Comparison of ENCODE assay signal across 25 cellular contexts in the genomic region with DNA sequence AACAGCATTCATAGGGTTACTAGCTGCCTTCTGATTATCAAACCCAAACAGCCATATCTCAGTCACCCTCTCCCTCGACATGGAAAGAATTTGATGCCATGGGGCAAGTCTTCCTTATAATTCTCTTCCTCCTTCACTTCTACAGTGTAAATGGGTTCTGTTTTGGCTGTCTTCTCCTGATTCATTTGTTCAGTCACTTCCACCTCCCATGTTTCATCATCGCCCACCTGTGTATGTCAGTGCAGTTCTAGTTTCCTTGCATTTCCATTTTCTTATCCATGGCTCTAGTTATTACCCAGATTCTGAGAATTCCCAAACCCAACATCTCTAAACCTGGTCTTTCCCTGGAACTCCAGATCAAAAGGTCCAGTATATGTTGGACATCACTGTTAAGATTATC.
"Had no signal": no experiment of that assay in that cellular context is flagged by ENCODE, and none has a peak within 500 bp of the region (broad histone marks: within the 10 kb centered on the region; RNA-seq: fewer than 3 reads in every experiment).

No MANE protein-coding gene starts in this region.

- H3K9me3 ChIP-seq: ovary, psoas muscle, right lobe of liver, sigmoid colon, stomach, thoracic aorta, thyroid gland, upper lobe of left lung, vagina had no signal

- H3K36me3 ChIP-seq: neural progenitor cell, ovary had no signal

- H3K27me3 ChIP-seq: neural progenitor cell, ovary, right lobe of liver, sigmoid colon, stomach, thyroid gland, tibial nerve, upper lobe of left lung, vagina had no signal

- H3K27ac ChIP-seq: neural progenitor cell, ovary, parathyroid adenoma, psoas muscle, right lobe of liver, sigmoid colon, stomach, thoracic aorta, upper lobe of left lung, vagina had no signal

- H3K4me3 ChIP-seq: neural progenitor cell, ovary, psoas muscle, right lobe of liver, sigmoid colon, stomach, thoracic aorta, thyroid gland, tibial nerve, upper lobe of left lung, vagina had no signal

- ATAC-seq: natural killer cell; psoas muscle; right cardiac atrium; right lobe of liver; stimulated activated effector memory CD8-positive, alpha-beta T cell treated with anti-CD3 and anti-CD28 coated beads, Interleukin-12 subunit alpha, Interleukin-12 subunit beta, amount 100 ng/mL, for 72 hours; stimulated activated naive B cell treated with anti-CD40 and anti-IgM and Interleukin-4, amounts not matched to agents 10 μg/mL and 1 μg/mL and 100 μg/mL, for 72 hours had no signal

- H3K4me1 ChIP-seq: neural progenitor cell, parathyroid adenoma, right lobe of liver, sigmoid colon, upper lobe of left lung, vagina had no signal

- DNase-seq: natural killer cell; occipital lobe; ovary; posterior cingulate gyrus; psoas muscle; right cardiac atrium; right lobe of liver; sigmoid colon; small intestine; stimulated activated CD4-positive, alpha-beta T cell treated with anti-CD3 and anti-CD28 coated beads, Interleukin-15, amount 100 ng/mL, for 24 hours; stimulated activated CD4-positive, alpha-beta T cell treated with anti-CD3 and anti-CD28 coated beads, Interleukin-2, amount 100 ng/mL, for 24 hours; stimulated activated CD4-positive, alpha-beta T cell treated with anti-CD3 and anti-CD28 coated beads, Interleukin-2, amount 100 ng/mL, for 48 hours; stimulated activated CD4-positive, alpha-beta T cell treated with anti-CD3 and anti-CD28 coated beads, Interleukin-4, amount 100 ng/mL, for 24 hours; stimulated activated naive B cell treated with anti-CD40 and anti-IgM and Interleukin-4, amounts not matched to agents 10 μg/mL and 1 μg/mL and 100 μg/mL, for 72 hours; stimulated activated naive CD4-positive, alpha-beta T cell treated with Interleukin-2 at 50 U/mL for 16 hours; stomach; thyroid gland; trophoblast cell; upper lobe of left lung had no signal
